12 cellular contexts compared by ENCODE assay signal in the genomic region with DNA sequence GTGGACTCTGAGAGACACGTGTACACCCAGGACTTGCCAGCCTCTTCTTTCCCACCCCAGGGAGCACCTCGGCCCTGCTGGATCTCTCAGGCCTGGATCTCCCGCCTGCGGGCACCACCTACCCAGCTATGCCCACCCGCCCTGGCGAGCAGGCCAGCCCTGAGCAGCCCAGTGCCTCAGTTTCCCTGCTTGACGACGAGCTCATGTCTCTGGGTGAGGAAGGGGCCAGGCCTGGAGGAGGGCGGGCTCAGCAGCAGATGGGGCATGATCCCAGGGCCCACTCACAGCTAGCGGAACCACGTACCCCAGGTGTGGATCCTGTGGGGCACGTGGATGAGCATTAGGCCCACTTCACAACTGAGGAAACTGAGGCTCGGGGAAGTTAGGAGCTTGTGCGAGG. TPM values are rescaled to one million over a fixed set of nuclear protein-coding genes. Genes with fewer than 3 reads are reported as not detected.
DNase-seq lines count a peak whose midpoint lies in the region; ATAC-seq and TF ChIP-seq lines count a peak whose summit lies in the region.
"Had no signal": no experiment of that assay in that cellular context is flagged by ENCODE, and none has a peak within 500 bp of the region (broad histone marks: within the 10 kb centered on the region; RNA-seq: fewer than 3 reads in every experiment).

No MANE protein-coding gene starts in this region.

- no peak for DNase-seq in activated naive CD4-positive, alpha-beta T cell treated with anti-CD3 and anti-CD28 coated beads, Interleukin-2, amount 50 U/mL, for 72 hours (ENCODE audit: low spot score in 2 of 2)
- no peak for DNase-seq in activated naive CD4-positive, alpha-beta T cell treated with anti-CD3 and anti-CD28 coated beads, Interleukin-2, amount 10 ng/mL, durations not matched to agents 7 days and 5 days
- DNase-seq in chondrocyte (ENCODE audit: low spot score) (peak; percentile 82), neural crest cell (ENCODE audit: low read depth, low spot score) (no peak), upper lobe of right lung (no peak), NCI-H345 (lab: John Stamatoyannopoulos, UW) (no peak), GM20000 (ENCODE audit: low spot score) (no peak), glutamatergic neuron (no peak)
- DNase-seq: activated CD4-positive, alpha-beta T cell treated with anti-CD3 and anti-CD28 coated beads, Interleukin-2, amount 50 U/mL, for 1 hour; midbrain; NCI-H1092 had no signal

- no peak overlapping the region for H3K4me3 Mint-ChIP-seq in activated naive CD4-positive, alpha-beta T cell treated with anti-CD3 and anti-CD28 coated beads, Interleukin-2, amount 10 ng/mL, durations not matched to agents 7 days and 5 days
- H3K4me3 Mint-ChIP-seq in chondrocyte (ENCODE audit: unreplicated experiment) (no peak overlapping the region), neural crest cell (peak overlapping the region; percentile 11), glutamatergic neuron (ENCODE audit: unreplicated experiment) (no peak overlapping the region)

- peaks cover 52% of the 10 kb centered on the region for H3K4me1 Mint-ChIP-seq in activated naive CD4-positive, alpha-beta T cell treated with anti-CD3 and anti-CD28 coated beads, Interleukin-2, amount 10 ng/mL, durations not matched to agents 7 days and 5 days
- peaks cover 3% of the 10 kb centered on the region for H3K4me1 Mint-ChIP-seq in chondrocyte (ENCODE audit: low read depth)
- peaks cover 10% of the 10 kb centered on the region for H3K4me1 Mint-ChIP-seq in neural crest cell
- H3K4me1 Mint-ChIP-seq in glutamatergic neuron (ENCODE audit: low read depth, unreplicated experiment): peaks cover 7% of the 10 kb centered on the region

- H3K4me1 ChIP-seq in upper lobe of right lung: peaks cover 42% of the 10 kb centered on the region

- no peaks in the 10 kb centered on the region for H3K9me3 ChIP-seq in upper lobe of right lung

- TF ChIP-seq CTCF in chondrocyte (IDR thresholded peaks at IDR 0.05): no peak
- no peak for TF ChIP-seq CTCF in neural crest cell (conservative IDR thresholded peaks at IDR 0.05)
- TF ChIP-seq CTCF in upper lobe of right lung (IDR thresholded peaks at IDR 0.05): no peak
- TF ChIP-seq CTCF in GM20000 (IDR thresholded peaks at IDR 0.05; ENCODE audit: extremely low read depth, missing control alignments): no peak
- no peak for TF ChIP-seq CTCF in glutamatergic neuron (IDR thresholded peaks at IDR 0.05; ENCODE audit: partially characterized antibody, unreplicated experiment)

- no peaks in the 10 kb centered on the region for H3K9me3 Mint-ChIP-seq in activated naive CD4-positive, alpha-beta T cell treated with anti-CD3 and anti-CD28 coated beads, Interleukin-2, amount 50 U/mL, for 72 hours
- H3K9me3 Mint-ChIP-seq in activated naive CD4-positive, alpha-beta T cell treated with anti-CD3 and anti-CD28 coated beads, Interleukin-2, amount 10 ng/mL, durations not matched to agents 7 days and 5 days: no peaks in the 10 kb centered on the region
- H3K9me3 Mint-ChIP-seq in chondrocyte (ENCODE audit: low read depth) (no peaks in the 10 kb centered on the region), neural crest cell (no peaks in the 10 kb centered on the region), glutamatergic neuron (ENCODE audit: unreplicated experiment) (peaks cover 2% of the 10 kb centered on the region)

- no peak overlapping the region for H3K4me3 ChIP-seq in upper lobe of right lung

- intact Hi-C loops in upper lobe of right lung (cut with DNase I): no loop called here

- H3K36me3 ChIP-seq in upper lobe of right lung: peaks cover 34% of the 10 kb centered on the region

- H3K36me3 Mint-ChIP-seq in activated naive CD4-positive, alpha-beta T cell treated with anti-CD3 and anti-CD28 coated beads, Interleukin-2, amount 50 U/mL, for 72 hours: peaks cover 0 to 5% of the 10 kb centered on the region in 2 donors
- H3K36me3 Mint-ChIP-seq in activated naive CD4-positive, alpha-beta T cell treated with anti-CD3 and anti-CD28 coated beads, Interleukin-2, amount 10 ng/mL, durations not matched to agents 7 days and 5 days: peaks cover 26% of the 10 kb centered on the region
- H3K36me3 Mint-ChIP-seq in chondrocyte (ENCODE audit: low read depth) (peaks cover 9% of the 10 kb centered on the region), neural crest cell (ENCODE audit: low read depth) (peaks cover 2% of the 10 kb centered on the region), glutamatergic neuron (ENCODE audit: unreplicated experiment) (no peaks in the 10 kb centered on the region)

- no peaks in the 10 kb centered on the region for H3K27me3 ChIP-seq in upper lobe of right lung

- no peaks in the 10 kb centered on the region for H3K27me3 Mint-ChIP-seq in activated naive CD4-positive, alpha-beta T cell treated with anti-CD3 and anti-CD28 coated beads, Interleukin-2, amount 10 ng/mL, durations not matched to agents 7 days and 5 days
- H3K27me3 Mint-ChIP-seq in chondrocyte (ENCODE audit: low read depth): no peaks in the 10 kb centered on the region
- no peaks in the 10 kb centered on the region for H3K27me3 Mint-ChIP-seq in neural crest cell (ENCODE audit: low read depth)
- peaks cover 2% of the 10 kb centered on the region for H3K27me3 Mint-ChIP-seq in glutamatergic neuron (ENCODE audit: unreplicated experiment)

- ATAC-seq in activated naive CD4-positive, alpha-beta T cell treated with anti-CD3 and anti-CD28 coated beads, Interleukin-2, amount 50 U/mL, for 72 hours: no peak
- ATAC-seq in upper lobe of right lung: no peak

- CTCF ChIA-PET in activated naive CD4-positive, alpha-beta T cell treated with anti-CD3 and anti-CD28 coated beads, Interleukin-2, amount 10 ng/mL, durations not matched to agents 7 days and 5 days (lab: Charles Lee): interaction anchor here (0.6 to 28.2 kb wide), 8 partner anchors 8 to 50 kb away, joined by 3 to 506 read pairs (median 8); a partner anchor contains a TSS

- H3K27ac Mint-ChIP-seq in activated naive CD4-positive, alpha-beta T cell treated with anti-CD3 and anti-CD28 coated beads, Interleukin-2, amount 50 U/mL, for 72 hours: peak overlapping the region; percentile 82 to 88
- no peak overlapping the region for H3K27ac Mint-ChIP-seq in activated naive CD4-positive, alpha-beta T cell treated with anti-CD3 and anti-CD28 coated beads, Interleukin-2, amount 10 ng/mL, durations not matched to agents 7 days and 5 days
- H3K27ac Mint-ChIP-seq in chondrocyte (ENCODE audit: unreplicated experiment) (no peak overlapping the region), neural crest cell (ENCODE audit: unreplicated experiment) (no peak overlapping the region), glutamatergic neuron (ENCODE audit: unreplicated experiment) (no peak overlapping the region)

- peak overlapping the region; percentile 70 for H3K27ac ChIP-seq in upper lobe of right lung
- H3K27ac ChIP-seq: HL-60 had no signal

RNA-seq across cellular contexts. Expression of a gene that starts 13.7 kb away (rescaled TPM):
- total RNA-seq in activated naive CD4-positive, alpha-beta T cell treated with anti-CD3 and anti-CD28 coated beads, Interleukin-2, amount 50 U/mL, for 72 hours: 10 to 100 TPM; 82.9 to 98.5 TPM
- total RNA-seq in chondrocyte (1.6 to 2.7 TPM (median 2.4 TPM) in 3 replicates), neural crest cell (36.4 and 36.6 TPM in 2 replicates), upper lobe of right lung (28.3 TPM), glutamatergic neuron (ENCODE audit: unreplicated experiment) (12.7 TPM)

RNA-seq across cellular contexts. Expression of a gene that starts 17.1 kb away (rescaled TPM):
- 10 to 100 TPM; 68.8 to 83.9 TPM for total RNA-seq in activated naive CD4-positive, alpha-beta T cell treated with anti-CD3 and anti-CD28 coated beads, Interleukin-2, amount 50 U/mL, for 72 hours
- 32.0 to 35.9 TPM (median 34.8 TPM) in 3 replicates for total RNA-seq in chondrocyte
- 85.1 and 88.6 TPM in 2 replicates for total RNA-seq in neural crest cell
- total RNA-seq in upper lobe of right lung: 64.4 TPM
- total RNA-seq in glutamatergic neuron (ENCODE audit: unreplicated experiment): 104 TPM

RNA-seq across cellular contexts. Expression of a gene that starts 32.8 kb away (rescaled TPM):
- total RNA-seq in activated naive CD4-positive, alpha-beta T cell treated with anti-CD3 and anti-CD28 coated beads, Interleukin-2, amount 50 U/mL, for 72 hours: 10 to 100 TPM; 34.5 to 38.2 TPM
- total RNA-seq in chondrocyte (14.8 to 17.2 TPM (median 15.2 TPM) in 3 replicates), neural crest cell (51.5 and 55.3 TPM in 2 replicates), upper lobe of right lung (6.1 TPM), glutamatergic neuron (ENCODE audit: unreplicated experiment) (88.1 TPM)

RNA-seq across cellular contexts. Expression of a gene that starts 45.9 kb away (rescaled TPM):
- total RNA-seq in activated naive CD4-positive, alpha-beta T cell treated with anti-CD3 and anti-CD28 coated beads, Interleukin-2, amount 50 U/mL, for 72 hours: not detected
- total RNA-seq in chondrocyte (not detected in 3 replicates), neural crest cell (not detected in 2 replicates), upper lobe of right lung (2.5 TPM), glutamatergic neuron (ENCODE audit: unreplicated experiment) (not detected)

RNA-seq across cellular contexts. Expression of a gene that starts 49.7 kb away (rescaled TPM):
- total RNA-seq in activated naive CD4-positive, alpha-beta T cell treated with anti-CD3 and anti-CD28 coated beads, Interleukin-2, amount 50 U/mL, for 72 hours: 100 to 1,000 TPM; 362 to 981 TPM
- 1,066 to 2,807 TPM (median 2,760 TPM) in 3 replicates for total RNA-seq in chondrocyte
- total RNA-seq in neural crest cell: 16.1 and 21.0 TPM in 2 replicates
- total RNA-seq in upper lobe of right lung: 340 TPM
- 50.7 TPM for total RNA-seq in glutamatergic neuron (ENCODE audit: unreplicated experiment)

Comparison
In these comparisons a context has a peak if more than half of its experiments do, and no peak if none do; other contexts are left out.
1. H3K27ac Mint-ChIP-seq: peak in activated naive CD4-positive, alpha-beta T cell treated with anti-CD3 and anti-CD28 coated beads, Interleukin-2, amount 50 U/mL, for 72 hours (2 of 2); none in activated naive CD4-positive, alpha-beta T cell treated with anti-CD3 and anti-CD28 coated beads, Interleukin-2, amount 10 ng/mL, durations not matched to agents 7 days and 5 days (single experiment), chondrocyte (single experiment), neural crest cell (single experiment) and glutamatergic neuron (single experiment).